ENCODE assay signal across 9 cellular contexts in genomic region chr7:150976529-150977381, GRCh38. TPM values are rescaled to one million over a fixed set of nuclear protein-coding genes. Genes with fewer than 3 reads are reported as not detected.
A peak's percentile ranks its signal among the peaks of the same experiment; 100 is the strongest.
DNase-seq lines count a peak whose midpoint lies in the region; ATAC-seq and TF ChIP-seq lines count a peak whose summit lies in the region.
"Had no signal": no experiment of that assay in that cellular context is flagged by ENCODE, and none has a peak within 500 bp of the region (broad histone marks: within the 10 kb centered on the region; RNA-seq: fewer than 3 reads in every experiment).

No MANE protein-coding gene starts in this region.

- H3K9me3 ChIP-seq in gastrocnemius medialis, result no peaks in the 10 kb centered on the region

- TF ChIP-seq POLR2A in gastrocnemius medialis (IDR thresholded peaks at IDR 0.05), result no peak

- TF ChIP-seq CTCF in 22Rv1 (IDR thresholded peaks at IDR 0.05) (no peak), VCaP (conservative IDR thresholded peaks at IDR 0.05) (no peak), gastrocnemius medialis (IDR thresholded peaks at IDR 0.05 in 4 of 5, conservative IDR thresholded peaks at IDR 0.05 in 1 of 5) (no peak)

- in situ Hi-C loops in gastrocnemius medialis (cut with MboI; ENCODE audit: low sequenced_read_pairs in 4 of 4), result loop anchor here in 3 of 4 donors (25.0 kb wide), 1 partner anchor 189 kb away; no protein-coding TSS in a partner anchor

- peaks cover 6 to 22% of the 10 kb centered on the region in 2 donors for H3K4me1 ChIP-seq in gastrocnemius medialis

- peak; percentile 63 for DNase-seq in DMS53 treated with DMSO at 0.1 percent for 48 hours (lab: John Stamatoyannopoulos, UW; ENCODE audit: unreplicated experiment)
- DNase-seq in iPS-NIHi11 (ENCODE audit: low spot score), result peak; percentile 41
- DNase-seq in gastrocnemius medialis, result no peak
- no peak for DNase-seq in SIG-M5 (lab: John Stamatoyannopoulos, UW)

- no peak overlapping the region for H3K4me3 ChIP-seq in gastrocnemius medialis

- no peaks in the 10 kb centered on the region for H3K36me3 ChIP-seq in gastrocnemius medialis

- no peak for ATAC-seq in HG02852 (IDR thresholded peaks at IDR 0.05; ENCODE audit: unreplicated experiment)
- no peak for ATAC-seq in gastrocnemius medialis
- no peak for ATAC-seq in HG03378 (IDR thresholded peaks at IDR 0.05; ENCODE audit: unreplicated experiment)

- intact Hi-C loops in gastrocnemius medialis (cut with DNase I; ENCODE audit: low total_unique reads), result no loop called here

- peaks cover 55 to 74% (median 68%) of the 10 kb centered on the region in 3 donors for H3K27me3 ChIP-seq in gastrocnemius medialis

- H3K27ac ChIP-seq in 22Rv1, result peak overlapping the region; percentile 83
- peak overlapping the region; percentile 100 for H3K27ac ChIP-seq in VCaP
- no peak overlapping the region for H3K27ac ChIP-seq in gastrocnemius medialis

RNA-seq across cellular contexts. Expression of gene KCNH2, which starts 1.4 kb away (rescaled TPM):
- under 1 TPM in 3 of 4 donors, not detected in 1; 0.19 to 1.00 (median 0.46) TPM for total RNA-seq in gastrocnemius medialis
- total RNA-seq: RPMI7951 had no signal

RNA-seq across cellular contexts. Expression of gene NOS3, which starts 14.1 kb away (rescaled TPM):
- 10 to 100 TPM in 1 of 4 donors, 1 to 10 TPM in 3; 1.4 to 10.8 (median 4.2) TPM for total RNA-seq in gastrocnemius medialis

RNA-seq across cellular contexts. Expression of gene ATG9B, which starts 47.5 kb away (rescaled TPM):
- total RNA-seq in gastrocnemius medialis, result under 1 TPM in 1 of 4 donors, not detected in 3; 0.31 TPM

RNA-seq across cellular contexts. Expression of gene ABCB8, which starts 51.5 kb away (rescaled TPM):
- 10 to 100 TPM; 10.4 to 25.7 (median 16.2) TPM for total RNA-seq in gastrocnemius medialis

Comparison
In these comparisons a context has a peak if more than half of its experiments do, and no peak if none do; other contexts are left out.
1. H3K27ac ChIP-seq: peak in 22Rv1 (single experiment) and VCaP (single experiment); none in gastrocnemius medialis (0 of 4).
2. DNase-seq: peak in DMS53 treated with DMSO at 0.1 percent for 48 hours (single experiment) and iPS-NIHi11 (single experiment); none in gastrocnemius medialis (0 of 2) and SIG-M5 (single experiment).